8 cellular contexts compared by ENCODE assay signal in the genomic region with DNA sequence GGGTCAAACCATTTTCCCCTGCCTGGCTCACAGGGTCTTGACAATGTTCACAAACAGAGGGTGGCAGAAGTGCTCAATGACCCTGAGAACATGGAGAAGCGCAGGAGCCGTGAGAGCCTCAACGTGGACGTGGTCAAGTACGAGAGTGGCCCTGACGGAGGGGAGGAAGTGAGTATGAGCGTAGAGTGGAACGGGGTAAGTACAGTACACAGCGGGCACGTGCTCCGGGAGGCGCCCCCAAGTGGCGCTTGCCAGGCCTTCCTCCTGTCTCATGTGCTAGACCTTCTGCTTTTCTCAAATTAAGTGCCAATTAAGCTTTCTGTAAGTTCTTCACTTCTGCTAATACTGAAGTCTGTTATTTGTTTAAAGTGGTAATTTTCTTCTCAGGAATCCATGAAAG. TPM values are rescaled to one million over a fixed set of nuclear protein-coding genes. Genes with fewer than 3 reads are reported as not detected.
DNase-seq lines count a peak whose midpoint lies in the region; TF ChIP-seq lines count a peak whose summit lies in the region.

No MANE protein-coding gene starts in this region.

- TF ChIP-seq CTCF in endodermal cell (conservative IDR thresholded peaks at IDR 0.05), result peak; percentile 79
- TF ChIP-seq CTCF in osteoblast (IDR thresholded peaks at IDR 0.05; ENCODE audit: extremely low read depth, low read depth, low read length), result peak; percentile 45

- DNase-seq in activated gamma-delta T cell treated with Interleukin-2 at 50 U/mL for 16 hours (peak; percentile 20), activated gamma-delta T cell (lab: John Stamatoyannopoulos, UW) (no peak), HUDEP-2 (lab: John Stamatoyannopoulos, UW; ENCODE audit: unreplicated experiment in 76 of 76) (peak in 46 of 76 experiments; percentile 3 to 56 (median 22)), endodermal cell (peak; percentile 76), osteoblast (ENCODE audit: insufficient read length, low spot score, missing footprints) (peak; percentile 63), DMS114 treated with DMSO at 0.1 percent for 48 hours (lab: John Stamatoyannopoulos, UW; ENCODE audit: unreplicated experiment) (no peak)
- DNase-seq in activated CD4-positive, alpha-beta T cell treated with anti-CD3 and anti-CD28 coated beads for 24 hours (ENCODE audit: low read depth in 2 of 2), result peak; percentile 7 to 19
- DNase-seq in effector CD4-positive, alpha-beta T cell, result no peak

- H3K36me3 Mint-ChIP-seq in endodermal cell (ENCODE audit: low read depth), result peaks cover 72% of the 10 kb centered on the region

- H3K27ac Mint-ChIP-seq in endodermal cell, result peak overlapping the region; percentile 27

- peaks cover 3% of the 10 kb centered on the region for H4K20me1 ChIP-seq in osteoblast (ENCODE audit: insufficient read depth, low read length)

- no peaks in the 10 kb centered on the region for H3K27me3 Mint-ChIP-seq in endodermal cell (ENCODE audit: insufficient read depth)

- H3K27ac ChIP-seq in endodermal cell (ENCODE audit: low read depth, low read length) (no peak overlapping the region), osteoblast (ENCODE audit: low read depth, low read length) (peak overlapping the region; percentile 38)

- H3K4me1 Mint-ChIP-seq in endodermal cell, result no peaks in the 10 kb centered on the region

- 85 to 95% methylated on average over 9 to 13 of the region's 13 CpGs for WGBS in endodermal cell (ENCODE audit: insufficient coverage in 1 of 2, insufficient read length in 1 of 2), 2 experiments

- peaks cover 88% of the 10 kb centered on the region for H3K36me3 ChIP-seq in endodermal cell (ENCODE audit: control insufficient read depth, insufficient read depth, low read length)
- H3K36me3 ChIP-seq in osteoblast (ENCODE audit: insufficient read depth, low read length), result peaks cover 90% of the 10 kb centered on the region

- H3K4me1 ChIP-seq in endodermal cell (ENCODE audit: control insufficient read depth, insufficient read depth, low read length) (no peaks in the 10 kb centered on the region), osteoblast (ENCODE audit: insufficient read depth, low read length) (no peaks in the 10 kb centered on the region)

- H3K9ac ChIP-seq in endodermal cell (ENCODE audit: extremely low read depth, low read length, poor library complexity, severe bottlenecking), result no peak overlapping the region

- H3K27me3 ChIP-seq in endodermal cell (ENCODE audit: control insufficient read depth, insufficient read depth, low read length, poor library complexity, severe bottlenecking), result no peaks in the 10 kb centered on the region
- no peaks in the 10 kb centered on the region for H3K27me3 ChIP-seq in osteoblast (ENCODE audit: insufficient read depth, low read length)

- no peaks in the 10 kb centered on the region for H3K9me3 Mint-ChIP-seq in endodermal cell

- H3K9me3 ChIP-seq in endodermal cell (ENCODE audit: control insufficient read depth, low read length), result no peaks in the 10 kb centered on the region
- H3K9me3 ChIP-seq in osteoblast (ENCODE audit: low read depth, low read length), result no peaks in the 10 kb centered on the region

- no peak overlapping the region for H3K4me3 Mint-ChIP-seq in endodermal cell

- H3K4me3 ChIP-seq in endodermal cell (ENCODE audit: low read length) (no peak overlapping the region), osteoblast (ENCODE audit: insufficient read depth, low read length) (no peak overlapping the region)

- no peak overlapping the region for H2AFZ ChIP-seq in osteoblast (ENCODE audit: low read length)

- H3K4me2 ChIP-seq in osteoblast (ENCODE audit: insufficient read depth, low read length), result no peak overlapping the region

- peaks cover 51% of the 10 kb centered on the region for H3K79me2 ChIP-seq in osteoblast (ENCODE audit: insufficient read depth, low read length)

RNA-seq across cellular contexts. Expression of a gene that starts 35.9 kb away (rescaled TPM):
- total RNA-seq in endodermal cell, result 10 to 100 TPM; 39.2 to 42.6 TPM
- polyA plus RNA-seq in endodermal cell (2013, experiment 1 of 2), result 22.5 TPM
- 24.3 TPM for polyA plus RNA-seq in endodermal cell (2013, experiment 2 of 2)
- total RNA-seq in osteoblast, result 4.3 and 5.0 TPM in 2 replicates

RNA-seq across cellular contexts. Expression of a gene that starts 36.3 kb away (rescaled TPM):
- total RNA-seq in endodermal cell, result 10 to 100 TPM; 42.5 to 55.6 TPM
- 42.1 TPM for polyA plus RNA-seq in endodermal cell (2013, experiment 1 of 2)
- polyA plus RNA-seq in endodermal cell (2013, experiment 2 of 2), result 40.3 TPM
- total RNA-seq in osteoblast, result 36.9 and 39.8 TPM in 2 replicates

RNA-seq across cellular contexts. Expression of a gene that starts 50.3 kb away (rescaled TPM):
- total RNA-seq in endodermal cell, result 100 to 1,000 TPM; 170 to 178 TPM
- 204 TPM for polyA plus RNA-seq in endodermal cell (2013, experiment 1 of 2)
- 188 TPM for polyA plus RNA-seq in endodermal cell (2013, experiment 2 of 2)
- total RNA-seq in osteoblast, result 198 and 205 TPM in 2 replicates

Comparison
In these comparisons a context has a peak if more than half of its experiments do, and no peak if none do; other contexts are left out.
1. DNase-seq: peak in activated gamma-delta T cell treated with Interleukin-2 at 50 U/mL for 16 hours (single experiment), HUDEP-2 (46 of 76), activated CD4-positive, alpha-beta T cell treated with anti-CD3 and anti-CD28 coated beads for 24 hours (2 of 2), endodermal cell (single experiment) and osteoblast (single experiment); none in activated gamma-delta T cell (single experiment), DMS114 treated with DMSO at 0.1 percent for 48 hours (single experiment) and effector CD4-positive, alpha-beta T cell (single experiment).